ENCODE assay signal across 9 cellular contexts in the genomic region with DNA sequence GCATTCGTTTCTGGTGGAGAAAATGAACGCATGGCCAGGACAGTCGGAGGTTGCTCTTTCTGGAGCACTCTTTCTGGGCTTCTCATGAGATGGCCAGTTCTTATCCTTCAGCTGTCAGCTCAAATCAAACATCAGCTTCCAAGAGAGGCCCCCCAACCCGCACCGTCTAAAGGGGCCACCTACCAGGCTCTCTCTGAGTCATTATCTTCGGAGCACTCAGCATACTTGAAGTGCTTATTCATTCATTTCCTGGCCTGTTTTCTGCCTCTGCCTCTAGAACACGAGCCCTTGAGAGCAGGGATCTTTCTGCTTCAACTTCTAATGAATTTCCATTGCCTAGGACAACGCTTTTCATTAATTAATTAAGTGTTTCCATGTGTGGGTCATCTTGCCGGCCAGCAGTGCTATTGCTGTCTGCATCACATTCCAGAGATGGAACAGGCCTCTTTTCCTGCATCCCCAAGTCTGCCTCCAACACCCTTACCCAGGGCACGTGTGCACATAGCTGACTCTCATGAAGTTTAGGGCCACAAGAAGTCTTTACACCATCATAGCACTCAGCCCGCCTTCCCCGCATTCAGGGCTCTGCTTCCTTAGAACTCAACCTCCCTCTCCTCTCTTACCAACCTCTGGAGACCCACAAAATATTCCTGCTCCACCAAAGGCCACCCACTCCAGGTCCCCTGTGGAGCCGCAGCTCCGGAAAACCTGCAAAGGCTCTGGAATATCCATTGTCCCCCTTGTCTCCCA. TPM values are rescaled to one million over a fixed set of nuclear protein-coding genes. Genes with fewer than 3 reads are reported as not detected.
A peak's percentile ranks its signal among the peaks of the same experiment; 100 is the strongest.
DNase-seq lines count a peak whose midpoint lies in the region; ATAC-seq and TF ChIP-seq lines count a peak whose summit lies in the region.
"Had no signal": no experiment of that assay in that cellular context is flagged by ENCODE, and none has a peak within 500 bp of the region (broad histone marks: within the 10 kb centered on the region; RNA-seq: fewer than 3 reads in every experiment).

No MANE protein-coding gene starts in this region.

- no peaks in the 10 kb centered on the region for H3K36me3 Mint-ChIP-seq in type B pancreatic cell
- no peaks in the 10 kb centered on the region for H3K36me3 Mint-ChIP-seq in activated CD8-positive, alpha-beta T cell treated with anti-CD3 and anti-CD28 coated beads for 36 hours (ENCODE audit: low read depth)

- H3K27me3 Mint-ChIP-seq in type B pancreatic cell, result peaks cover 48% of the 10 kb centered on the region
- H3K27me3 Mint-ChIP-seq in activated CD8-positive, alpha-beta T cell treated with anti-CD3 and anti-CD28 coated beads for 36 hours, result peaks cover 40% of the 10 kb centered on the region

- H3K4me3 Mint-ChIP-seq in type B pancreatic cell, result no peak overlapping the region
- H3K4me3 Mint-ChIP-seq in activated CD8-positive, alpha-beta T cell treated with anti-CD3 and anti-CD28 coated beads for 36 hours, result no peak overlapping the region

- peaks cover 42% of the 10 kb centered on the region for H3K4me1 Mint-ChIP-seq in type B pancreatic cell (ENCODE audit: unreplicated experiment)
- H3K4me1 Mint-ChIP-seq in activated CD8-positive, alpha-beta T cell treated with anti-CD3 and anti-CD28 coated beads for 36 hours (ENCODE audit: low read depth), result no peaks in the 10 kb centered on the region

- H3K4me3 ChIP-seq in AG09309 (ENCODE audit: control insufficient read depth, low read depth, low read length) (no peak overlapping the region), choroid plexus epithelial cell (ENCODE audit: low read depth, low read length) (no peak overlapping the region), mucosa of rectum (ENCODE audit: low read length in 2 of 2) (no peak overlapping the region)

- CTCF ChIA-PET in activated CD8-positive, alpha-beta T cell treated with anti-CD3 and anti-CD28 coated beads for 36 hours (lab: Charles Lee), result interaction anchor here (6.6 to 10.6 kb wide), 2 partner anchors 8 to 102 kb away, joined by 40 to 216 read pairs; partner anchors contain the start of gene SDC3

- no peaks in the 10 kb centered on the region for H3K9me3 ChIP-seq in mucosa of rectum (ENCODE audit: control insufficient read depth in 2 of 2, low read length in 2 of 2)

- H3K27me3 ChIP-seq in mucosa of rectum (ENCODE audit: control insufficient read depth in 2 of 2, insufficient read depth in 2 of 2, low read length in 2 of 2), result peaks cover 9% of the 10 kb centered on the region in 2 donors

- H3K9me3 Mint-ChIP-seq in type B pancreatic cell, result no peaks in the 10 kb centered on the region
- no peaks in the 10 kb centered on the region for H3K9me3 Mint-ChIP-seq in activated CD8-positive, alpha-beta T cell treated with anti-CD3 and anti-CD28 coated beads for 36 hours

- ATAC-seq in activated CD8-positive, alpha-beta T cell treated with anti-CD3 and anti-CD28 coated beads for 36 hours, result no peak
- ATAC-seq in GM18498 (IDR thresholded peaks at IDR 0.05; ENCODE audit: unreplicated experiment) (no peak), HG02588 (IDR thresholded peaks at IDR 0.05; ENCODE audit: unreplicated experiment) (no peak)

- peaks cover 2 to 3% of the 10 kb centered on the region in 2 donors for H3K4me1 ChIP-seq in mucosa of rectum (ENCODE audit: control insufficient read depth in 2 of 2, insufficient read depth in 2 of 2, low read length in 2 of 2)

- POLR2A ChIA-PET in activated CD8-positive, alpha-beta T cell treated with anti-CD3 and anti-CD28 coated beads for 36 hours (lab: Charles Lee), result no interaction called here

- no peak overlapping the region for H3K9ac ChIP-seq in mucosa of rectum (ENCODE audit: low read depth in 1 of 2, low read length in 2 of 2)

- H3K36me3 ChIP-seq in mucosa of rectum (ENCODE audit: control insufficient read depth in 2 of 2, insufficient read depth in 2 of 2, low read length in 2 of 2), result no peaks in the 10 kb centered on the region

- intact Hi-C loops in activated CD8-positive, alpha-beta T cell treated with anti-CD3 and anti-CD28 coated beads for 36 hours (cut with micrococcal nuclease), result no loop called here

- DNase-seq in AG09309 (ENCODE audit: low read depth), result peak; percentile 27
- DNase-seq in NCI-H128 (lab: John Stamatoyannopoulos, UW; ENCODE audit: unreplicated experiment), result peak; percentile 12
- peak; percentile 93 for DNase-seq in choroid plexus epithelial cell (ENCODE audit: low read depth)
- no peak for DNase-seq in type B pancreatic cell (ENCODE audit: extremely low spot score, unreplicated experiment)
- DNase-seq in activated CD8-positive, alpha-beta T cell treated with anti-CD3 and anti-CD28 coated beads for 36 hours, result no peak
- DNase-seq: H7 had no signal

- peak overlapping the region; percentile 13 to 59 for H3K27ac ChIP-seq in mucosa of rectum (ENCODE audit: low read depth in 2 of 2, low read length in 2 of 2)

- TF ChIP-seq CTCF in AG09309 (IDR thresholded peaks at IDR 0.05; ENCODE audit: control insufficient read depth, insufficient read depth, low read depth, low read length, missing control alignments), result no peak
- no peak for TF ChIP-seq CTCF in choroid plexus epithelial cell (conservative IDR thresholded peaks at IDR 0.05; ENCODE audit: low read depth, low read length)
- no peak for TF ChIP-seq CTCF in type B pancreatic cell (conservative IDR thresholded peaks at IDR 0.05)
- TF ChIP-seq CTCF in activated CD8-positive, alpha-beta T cell treated with anti-CD3 and anti-CD28 coated beads for 36 hours (IDR thresholded peaks at IDR 0.05), result no peak

- H3K27ac Mint-ChIP-seq in type B pancreatic cell, result no peak overlapping the region
- H3K27ac Mint-ChIP-seq in activated CD8-positive, alpha-beta T cell treated with anti-CD3 and anti-CD28 coated beads for 36 hours, result no peak overlapping the region

RNA-seq across cellular contexts. Expression of gene LAPTM5, which starts 52.1 kb away (rescaled TPM):
- 0.24 and 0.29 TPM in 2 replicates for total RNA-seq in type B pancreatic cell (ENCODE audit: low replicate concordance)
- 100 to 1,000 TPM; 229 to 237 TPM for total RNA-seq in activated CD8-positive, alpha-beta T cell treated with anti-CD3 and anti-CD28 coated beads for 36 hours

Comparison
In these comparisons a context has a peak if more than half of its experiments do, and no peak if none do; other contexts are left out.
1. DNase-seq: peak in AG09309 (single experiment), NCI-H128 (single experiment) and choroid plexus epithelial cell (single experiment); none in type B pancreatic cell (single experiment) and activated CD8-positive, alpha-beta T cell treated with anti-CD3 and anti-CD28 coated beads for 36 hours (single experiment).
2. RNA of gene LAPTM5, which starts 52.1 kb away (total RNA-seq): 229 to 237 TPM in activated CD8-positive, alpha-beta T cell treated with anti-CD3 and anti-CD28 coated beads for 36 hours; 0.24 to 0.29 TPM in type B pancreatic cell; every median in the first group is over 100 times any median in the second.